In the genomic region with DNA sequence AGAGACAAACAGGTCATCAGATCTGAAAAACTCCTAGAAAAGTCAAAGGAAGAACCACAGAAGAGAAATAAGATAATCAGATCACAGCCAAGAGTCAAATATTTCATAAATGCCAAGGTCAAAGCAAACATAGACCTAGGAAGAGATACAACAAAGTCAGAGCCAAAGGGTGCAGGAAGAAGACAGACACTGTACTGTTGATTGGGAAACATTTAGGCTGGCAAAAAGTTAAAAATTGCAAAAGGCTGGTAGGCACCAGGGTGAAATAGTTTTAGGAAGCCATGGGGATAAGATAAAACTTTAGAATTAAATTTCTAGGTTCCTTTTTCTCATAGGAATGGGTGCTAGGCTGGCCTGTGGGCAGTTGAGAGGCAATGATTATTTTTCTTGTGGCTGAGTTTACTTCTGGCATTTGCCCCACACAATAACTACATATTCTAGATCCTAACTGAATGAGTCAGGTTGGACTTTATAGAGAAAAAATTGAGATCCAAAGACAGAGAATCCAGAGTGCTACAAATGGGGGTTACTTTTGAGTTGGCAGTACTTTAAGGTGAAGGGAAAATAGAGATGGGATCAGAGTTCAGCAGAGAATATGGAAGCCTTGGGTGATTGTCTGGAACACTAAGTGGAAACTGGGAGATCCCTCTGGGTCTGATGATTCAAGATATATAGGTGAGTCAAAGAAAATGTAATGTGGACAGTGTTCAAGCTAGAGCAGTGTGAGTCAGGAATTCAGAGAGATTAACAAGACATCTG, we compare ENCODE assay signal across 13 cellular contexts.
DNase-seq lines count a peak whose midpoint lies in the region; ATAC-seq, FAIRE-seq and TF ChIP-seq lines count a peak whose summit lies in the region.
"Had no signal": no experiment of that assay in that cellular context is flagged by ENCODE, and none has a peak within 500 bp of the region (broad histone marks: within the 10 kb centered on the region; RNA-seq: fewer than 3 reads in every experiment).

No MANE protein-coding gene starts in this region.

- no peaks in the 10 kb centered on the region for H4K20me1 ChIP-seq in astrocyte (ENCODE audit: insufficient read depth, low read length)

- ATAC-seq in aorta (ENCODE audit: low FRiP score) (peak; percentile 44), GM18519 (IDR thresholded peaks at IDR 0.05; ENCODE audit: low FRiP score, unreplicated experiment) (no peak)

- H3K27ac ChIP-seq in astrocyte (ENCODE audit: low read depth, low read length) (peak overlapping the region; percentile 79), aorta (ENCODE audit: low read depth in 1 of 2, low read length in 2 of 2) (peak overlapping the region in 1 of 2 donors; percentile 67)
- H3K27ac ChIP-seq: suprapubic skin had no signal

- no peak for FAIRE-seq in astrocyte (lab: Jason Lieb, UNC)
- FAIRE-seq: islet of Langerhans had no signal

- H3K9me3 Mint-ChIP-seq in astrocyte (ENCODE audit: unreplicated experiment) (no peaks in the 10 kb centered on the region), Caco-2 (ENCODE audit: unreplicated experiment) (peaks cover 10% of the 10 kb centered on the region)
- H3K9me3 Mint-ChIP-seq: activated T-helper 2 cell treated with anti-CD3 and anti-CD28 coated beads, Interferon-gamma antibody, Interleukin-2, Interleukin-4, amounts not matched to agents 10 μg/mL and 5 μg/mL and 100 μg/mL, durations not matched to agents 14 hours and 24 hours and 36 hours had no signal

- H3K4me1 Mint-ChIP-seq in astrocyte (ENCODE audit: low read depth, unreplicated experiment) (peaks cover 19% of the 10 kb centered on the region), Caco-2 (ENCODE audit: low read depth, unreplicated experiment) (no peaks in the 10 kb centered on the region)
- H3K4me1 Mint-ChIP-seq: central memory CD8-positive, alpha-beta T cell; naive B cell had no signal

- H3K79me2 ChIP-seq in astrocyte (ENCODE audit: insufficient read depth, low read length) = no peaks in the 10 kb centered on the region

- H3K4me3 Mint-ChIP-seq in astrocyte (ENCODE audit: unreplicated experiment) (no peak overlapping the region), Caco-2 (ENCODE audit: unreplicated experiment) (no peak overlapping the region)
- H3K4me3 Mint-ChIP-seq: central memory CD8-positive, alpha-beta T cell; naive B cell had no signal

- H3K36me3 Mint-ChIP-seq in astrocyte (ENCODE audit: low read depth, unreplicated experiment) (no peaks in the 10 kb centered on the region), Caco-2 (ENCODE audit: insufficient read depth, unreplicated experiment) (no peaks in the 10 kb centered on the region)
- H3K36me3 Mint-ChIP-seq: naive B cell had no signal

- intact Hi-C loops in aorta (cut with DNase I) = loop anchor here in 1 of 2 donors (10.0 kb wide), 1 partner anchor 489 kb away; no protein-coding TSS in a partner anchor
- intact Hi-C loops in Caco-2 (cut with micrococcal nuclease; ENCODE audit: unreplicated experiment) = no loop called here

- no TSS peak for BruUV-seq in Caco-2 (replicated peaks; lab: Mats Ljungman, UMichigan)

- H2AFZ ChIP-seq in astrocyte (ENCODE audit: low read depth, low read length) = no peak overlapping the region

- TF ChIP-seq CTCF in astrocyte (IDR thresholded peaks at IDR 0.05; ENCODE audit: insufficient read depth, low read depth, low read length) = no peak
- TF ChIP-seq CTCF in Caco-2 (IDR thresholded peaks at IDR 0.05; ENCODE audit: insufficient read depth in 1 of 2, low read depth in 1 of 2, low read length in 1 of 2, severe bottlenecking in 1 of 2, unreplicated experiment in 1 of 2) = no peak

- H3K9me3 ChIP-seq in astrocyte (ENCODE audit: insufficient read depth, low read depth, low read length) (no peaks in the 10 kb centered on the region), aorta (ENCODE audit: control insufficient read depth, low read length) (no peaks in the 10 kb centered on the region), Caco-2 (no peaks in the 10 kb centered on the region)
- H3K9me3 ChIP-seq: suprapubic skin had no signal

- peak overlapping the region; percentile 90 for H3K27ac Mint-ChIP-seq in astrocyte (ENCODE audit: unreplicated experiment)
- H3K27ac Mint-ChIP-seq in Caco-2 (ENCODE audit: unreplicated experiment) = no peak overlapping the region
- H3K27ac Mint-ChIP-seq: activated T-helper 2 cell treated with anti-CD3 and anti-CD28 coated beads, Interferon-gamma antibody, Interleukin-2, Interleukin-4, amounts not matched to agents 10 μg/mL and 5 μg/mL and 100 μg/mL, durations not matched to agents 14 hours and 24 hours and 36 hours; naive B cell had no signal

- DNase-seq in HT1080 (ENCODE audit: low read depth) (peak; percentile 64), astrocyte (ENCODE audit: low read depth) (peak; percentile 91), iris pigment epithelial cell (ENCODE audit: low read depth) (peak; percentile 91), aorta (no peak), iPS-NIHi11 (ENCODE audit: low spot score) (no peak), Caco-2 (no peak)
- DNase-seq: activated CD4-positive, alpha-beta T cell treated with anti-CD3 and anti-CD28 coated beads, Interleukin-2, amount 50 U/mL, for 1 hour; naive B cell had no signal

- H3K4me3 ChIP-seq in astrocyte (ENCODE audit: insufficient read depth, low read depth, low read length) = no peak overlapping the region
- no peak overlapping the region for H3K4me3 ChIP-seq in aorta (ENCODE audit: low read length in 2 of 2)
- H3K4me3 ChIP-seq in Caco-2 (ENCODE audit: low read depth, low read length) = no peak overlapping the region
- H3K4me3 ChIP-seq: suprapubic skin had no signal

- peak overlapping the region; percentile 65 for H3K4me2 ChIP-seq in astrocyte (ENCODE audit: low read length)

- H3K9ac ChIP-seq in astrocyte (ENCODE audit: low read length) = peak overlapping the region; percentile 49

- POLR2A ChIA-PET in Caco-2 (lab: Charles Lee) = no interaction called here

- H3K27me3 ChIP-seq in astrocyte (ENCODE audit: insufficient read depth, low read length) (no peaks in the 10 kb centered on the region), aorta (ENCODE audit: control insufficient read depth in 1 of 2, insufficient read depth in 2 of 2, low read length in 1 of 2) (no peaks in the 10 kb centered on the region), Caco-2 (replicated peaks; ENCODE audit: control insufficient read depth, insufficient read depth, low read length) (no peaks in the 10 kb centered on the region)
- H3K27me3 ChIP-seq: suprapubic skin had no signal

- H3K27me3 Mint-ChIP-seq in astrocyte (ENCODE audit: low read depth, unreplicated experiment) (no peaks in the 10 kb centered on the region), Caco-2 (ENCODE audit: insufficient read depth, unreplicated experiment) (no peaks in the 10 kb centered on the region)
- H3K27me3 Mint-ChIP-seq: central memory CD8-positive, alpha-beta T cell; naive B cell had no signal

- H3K36me3 ChIP-seq in astrocyte (ENCODE audit: insufficient read depth, low read length) (no peaks in the 10 kb centered on the region), aorta (ENCODE audit: control insufficient read depth in 1 of 2, insufficient read depth in 2 of 2, low read length in 1 of 2) (no peaks in the 10 kb centered on the region), Caco-2 (ENCODE audit: control insufficient read depth, insufficient read depth, low read length) (no peaks in the 10 kb centered on the region)
- H3K36me3 ChIP-seq: suprapubic skin had no signal

- CTCF ChIA-PET in Caco-2 (lab: Charles Lee) = no interaction called here

- H3K4me1 ChIP-seq in astrocyte (ENCODE audit: insufficient read depth, low read length) (peaks cover 40% of the 10 kb centered on the region), aorta (ENCODE audit: control insufficient read depth in 1 of 2, insufficient read depth in 2 of 2, low read length in 2 of 2) (peaks cover 0 to 7% of the 10 kb centered on the region in 2 donors), Caco-2 (no peaks in the 10 kb centered on the region)
- H3K4me1 ChIP-seq: suprapubic skin had no signal

Comparison
In these comparisons a context has a peak if more than half of its experiments do, and no peak if none do; other contexts are left out.
1. DNase-seq: peak in HT1080 (single experiment), astrocyte (single experiment) and iris pigment epithelial cell (single experiment); none in aorta (0 of 2), iPS-NIHi11 (single experiment) and Caco-2 (0 of 2).